In genomic region chr5:5242056-5242455, GRCh38 we compare ENCODE assay signal across 22 cellular contexts.
"Had no signal": no experiment of that assay in that cellular context is flagged by ENCODE, and none has a peak within 500 bp of the region (broad histone marks: within the 10 kb centered on the region; RNA-seq: fewer than 3 reads in every experiment).

No MANE protein-coding gene starts in this region.

- FAIRE-seq: HTR-8/SVneo had no signal

- ATAC-seq: Panc1, SK-N-SH treated with all-trans-retinoic acid at 6 μM for 48 hours had no signal

- H3K4me1 ChIP-seq: SJCRH30 had no signal

- H3K36me3 ChIP-seq: SJCRH30 had no signal

- DNase-seq: KBM-7; MV-4-11; NCI-H1048; NCI-H1105; NCI-H1417; NCI-H1436 treated with DMSO at 0.1 percent for 48 hours; NCI-H1694; NCI-H187 treated with DMSO at 0.1 percent for 48 hours; NCI-H2029 treated with DMSO at 0.1 percent for 48 hours; NCI-H2227 treated with DMSO at 0.1 percent for 48 hours; NCI-H524; NCI-H526 treated with DMSO at 0.1 percent for 48 hours; NCI-H774; NK-92 treated with Interleukin-12 subunit alpha and Interleukin-12 subunit beta, amount 100 ng/mL, for 24 hours; PC-3; SHP77; SJCRH30 had no signal

- H3K9me3 ChIP-seq: SJCRH30 had no signal

- H3K27me3 ChIP-seq: SJCRH30 had no signal

- H3K27ac ChIP-seq: HL-60, RWPE1, SJCRH30 had no signal

- H3K4me3 ChIP-seq: SJCRH30 had no signal
